ENCODE assay signal across 1 cellular context in genomic region chr10:103277713-103278299, GRCh38.
TF ChIP-seq lines count a peak whose summit lies in the region.

No MANE protein-coding gene starts in this region.

TF ChIP-seq in IMR-90, 13 proteins besides CTCF, POLR2A, EP300 and RAD21 (continued from another document):
- TF ChIP-seq ELK1 (IDR thresholded peaks at IDR 0.05; ENCODE audit: borderline replicate concordance, low read depth, low read length) (no peak), CEBPB (IDR thresholded peaks at IDR 0.05; ENCODE audit: low read depth, low read length) (no peak)
TF ChIP-seq in IMR-90: peak in this region for 0.
